Comparison of ENCODE assay signal across 1 cellular context in the genomic region with DNA sequence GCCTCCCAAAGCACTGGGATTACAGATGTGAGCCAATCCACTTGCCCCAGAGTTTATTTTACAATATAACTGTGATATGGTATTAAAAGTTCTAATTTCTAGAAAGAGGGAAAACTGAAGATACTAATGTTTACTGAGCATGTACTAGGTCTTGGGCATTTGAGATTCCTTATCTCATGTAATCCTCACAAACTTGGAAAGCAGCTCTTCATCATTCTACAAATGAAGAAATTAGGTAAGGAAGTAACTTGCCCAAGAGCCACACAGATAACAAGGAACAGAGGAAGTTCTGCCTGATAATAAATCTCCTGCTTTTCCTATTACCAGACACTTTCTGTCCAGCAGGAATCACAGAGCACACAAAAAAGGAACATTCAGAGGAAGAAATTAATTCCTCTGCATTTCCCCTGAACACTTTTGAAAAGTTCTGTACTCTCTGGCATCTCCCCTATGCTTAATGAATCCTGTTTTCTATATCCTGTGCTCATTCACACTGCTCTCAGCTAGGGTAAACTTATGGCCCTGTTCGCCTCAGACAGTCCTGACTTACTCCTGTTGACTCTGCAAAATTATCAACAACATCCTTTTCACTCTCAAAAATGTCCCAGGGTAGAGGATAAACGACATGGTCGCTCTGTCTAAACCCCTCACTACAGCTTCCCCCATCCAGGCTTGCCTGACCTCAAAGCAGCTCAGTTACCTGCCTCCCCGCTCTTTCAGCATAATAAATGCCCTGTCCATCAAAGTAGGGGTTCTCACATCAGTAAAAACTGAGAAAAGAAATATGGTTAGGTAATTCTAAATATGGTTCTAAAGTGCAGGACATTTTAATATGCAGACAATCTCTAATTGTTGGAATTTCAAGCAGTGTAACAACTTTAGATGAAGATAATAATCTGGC.
TF ChIP-seq lines count a peak whose summit lies in the region.

No MANE protein-coding gene starts in this region.

TF ChIP-seq in GM23338, 12 proteins besides CTCF, POLR2A, EP300 and RAD21:
- no peak for TF ChIP-seq ZNF114 (CRISPR knock-in tag; IDR thresholded peaks at IDR 0.05)
- TF ChIP-seq ETS1 (IDR thresholded peaks at IDR 0.05): no peak
- TF ChIP-seq STAT1 (IDR thresholded peaks at IDR 0.05; ENCODE audit: unreplicated experiment): no peak
- no peak for TF ChIP-seq ZNF331 (CRISPR knock-in tag; IDR thresholded peaks at IDR 0.05; ENCODE audit: low read depth)
- no peak for TF ChIP-seq CREB1 (CRISPR knock-in tag; IDR thresholded peaks at IDR 0.05; ENCODE audit: low read depth)
- no peak for TF ChIP-seq NANOG (IDR thresholded peaks at IDR 0.05; ENCODE audit: borderline replicate concordance)
- TF ChIP-seq JUNB (IDR thresholded peaks at IDR 0.05; ENCODE audit: unreplicated experiment): no peak
- TF ChIP-seq POLR2AphosphoS5 (IDR thresholded peaks at IDR 0.05; ENCODE audit: low read depth): no peak
- no peak for TF ChIP-seq EZH2phosphoT487 (IDR thresholded peaks at IDR 0.05; ENCODE audit: unreplicated experiment)
- no peak for TF ChIP-seq EZH2 (IDR thresholded peaks at IDR 0.05; ENCODE audit: low read depth, unreplicated experiment)
- no peak for TF ChIP-seq REST (IDR thresholded peaks at IDR 0.05; ENCODE audit: unreplicated experiment)
- TF ChIP-seq ZNF462 (CRISPR knock-in tag; IDR thresholded peaks at IDR 0.05): no peak
